ENCODE assay signal across 1 cellular context in genomic region chr14:77026166-77026929, GRCh38.
TF ChIP-seq lines count a peak whose summit lies in the region.

No MANE protein-coding gene starts in this region.

TF ChIP-seq in HepG2, 621 proteins besides CTCF, POLR2A, EP300 and RAD21 (continued from another document and continues in another):
- TF ChIP-seq HNF1B (CRISPR knock-in tag; IDR thresholded peaks at IDR 0.05) (0 out of 2 replicates have a peak, but pooled peaks have one; percentile 35), ZNF33B (CRISPR knock-in tag; IDR thresholded peaks at IDR 0.05) (no peak), ZNF343 (CRISPR knock-in tag; IDR thresholded peaks at IDR 0.05) (no peak), SRSF1 (optimal IDR thresholded peaks at IDR 0.05; ENCODE audit: low read depth, low read length) (peak; percentile 61), CAMTA2 (CRISPR knock-in tag; IDR thresholded peaks at IDR 0.05; ENCODE audit: borderline replicate concordance) (no peak), CHD2 (IDR thresholded peaks at IDR 0.05; ENCODE audit: low read depth, low read length) (no peak), ZNF768 (CRISPR knock-in tag; IDR thresholded peaks at IDR 0.05) (no peak), FOSL2 (CRISPR knock-in tag; IDR thresholded peaks at IDR 0.05) (no peak), AKNA (CRISPR knock-in tag; IDR thresholded peaks at IDR 0.05; ENCODE audit: borderline replicate concordance) (no peak), ZNF619 (CRISPR knock-in tag; IDR thresholded peaks at IDR 0.05) (no peak), BRD4 (CRISPR knock-in tag; IDR thresholded peaks at IDR 0.05) (no peak), ZNF607 (CRISPR knock-in tag; IDR thresholded peaks at IDR 0.05; ENCODE audit: borderline replicate concordance) (0 out of 2 replicates have a peak, but pooled peaks have one; percentile 56), AGO2 (optimal IDR thresholded peaks at IDR 0.05; ENCODE audit: low read depth, low read length) (peak; percentile 78), ZNF281 (CRISPR knock-in tag; IDR thresholded peaks at IDR 0.05; ENCODE audit: borderline replicate concordance) (no peak), HNRNPLL (IDR thresholded peaks at IDR 0.05; ENCODE audit: low read depth, low read length, poor library complexity, severe bottlenecking) (no peak), PRPF4 (IDR thresholded peaks at IDR 0.05; ENCODE audit: low read depth, low read length, poor library complexity, severe bottlenecking) (peak; percentile 95), ZBTB25 (CRISPR knock-in tag; IDR thresholded peaks at IDR 0.05) (no peak), HNRNPL (IDR thresholded peaks at IDR 0.05; ENCODE audit: low read depth, low read length) (0 out of 2 replicates have a peak, but pooled peaks have one; percentile 66), ZNF567 (CRISPR knock-in tag; IDR thresholded peaks at IDR 0.05; ENCODE audit: borderline replicate concordance) (no peak), CHCHD3 (CRISPR knock-in tag; IDR thresholded peaks at IDR 0.05) (no peak), PHF8 (CRISPR knock-in tag; IDR thresholded peaks at IDR 0.05) (0 out of 2 replicates have a peak, but pooled peaks have one; percentile 38), TOPORS (CRISPR knock-in tag; IDR thresholded peaks at IDR 0.05) (no peak), ZNF740 (CRISPR knock-in tag; IDR thresholded peaks at IDR 0.05) (no peak), FIP1L1 (IDR thresholded peaks at IDR 0.05; ENCODE audit: borderline replicate concordance, insufficient read depth, low read depth, low read length) (no peak), MAFK (conservative IDR thresholded peaks at IDR 0.05 in 1 of 2, IDR thresholded peaks at IDR 0.05 in 1 of 2; ENCODE audit: low read length in 2 of 2) (no peak), ZBTB37 (CRISPR knock-in tag; IDR thresholded peaks at IDR 0.05) (no peak), KAT7 (CRISPR knock-in tag; IDR thresholded peaks at IDR 0.05; ENCODE audit: borderline replicate concordance) (0 out of 2 replicates have a peak, but pooled peaks have one; percentile 11), YEATS4 (CRISPR knock-in tag; IDR thresholded peaks at IDR 0.05; ENCODE audit: borderline replicate concordance) (0 out of 2 replicates have a peak, but pooled peaks have one; percentile 11), ZNF564 (CRISPR knock-in tag; IDR thresholded peaks at IDR 0.05) (0 out of 2 replicates have a peak, but pooled peaks have one; percentile 32), ZFP91 (CRISPR knock-in tag; IDR thresholded peaks at IDR 0.05; ENCODE audit: borderline replicate concordance) (peak; percentile 64), ZNF552 (CRISPR knock-in tag; IDR thresholded peaks at IDR 0.05; ENCODE audit: borderline replicate concordance) (no peak), SNRNP70 (IDR thresholded peaks at IDR 0.05; ENCODE audit: low read depth, low read length) (no peak), PAWR (CRISPR knock-in tag; IDR thresholded peaks at IDR 0.05; ENCODE audit: borderline replicate concordance) (no peak), ZNF407 (CRISPR knock-in tag; IDR thresholded peaks at IDR 0.05; ENCODE audit: not compliant biosample characterization) (no peak), ZNF101 (CRISPR knock-in tag; IDR thresholded peaks at IDR 0.05; ENCODE audit: borderline replicate concordance, low read depth) (no peak)
